In the genomic region with DNA sequence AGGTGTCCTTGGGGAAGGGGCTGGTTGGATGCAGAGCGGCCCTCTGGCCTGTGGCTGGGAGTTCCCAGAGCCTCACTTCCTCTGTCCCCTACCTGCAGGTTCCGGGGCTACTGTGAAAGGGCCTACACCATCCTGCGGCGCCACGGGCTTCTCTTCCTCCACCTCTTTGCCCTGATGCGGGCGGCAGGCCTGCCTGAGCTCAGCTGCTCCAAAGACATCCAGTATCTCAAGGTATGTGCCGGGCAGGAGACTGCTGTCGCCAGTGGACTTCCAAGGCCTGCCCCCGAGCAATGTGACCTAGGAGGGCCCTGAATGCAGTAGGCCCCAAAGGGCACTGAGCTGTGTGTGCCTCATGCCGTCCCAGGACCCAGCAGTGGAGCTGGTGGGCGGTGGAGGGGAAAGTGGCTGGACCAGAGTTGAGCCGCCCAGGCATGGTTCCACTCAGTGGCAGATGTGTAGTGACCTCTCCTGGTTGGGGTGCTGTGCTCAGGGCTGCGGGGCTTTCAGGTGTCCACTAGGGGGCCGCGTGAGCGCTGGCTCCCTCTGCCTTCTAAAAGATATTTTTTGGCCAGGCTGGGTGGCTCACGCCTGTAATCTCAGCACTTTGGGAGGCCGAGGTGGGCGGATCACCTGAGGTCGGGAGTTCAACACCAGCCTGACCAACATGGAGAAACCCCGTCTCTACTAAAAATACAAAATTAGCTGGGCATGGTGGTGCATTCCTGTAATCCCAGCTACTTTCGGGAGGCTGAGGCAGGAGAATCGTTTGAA, we compare ENCODE assay signal across 8 cellular contexts.
A peak's percentile ranks its signal among the peaks of the same experiment; 100 is the strongest.
DNase-seq lines count a peak whose midpoint lies in the region; ATAC-seq and FAIRE-seq lines count a peak whose summit lies in the region.

No MANE protein-coding gene starts in this region.

- H2AFZ ChIP-seq in trophoblast cell (ENCODE audit: insufficient read depth, low read length, poor library complexity): no peak overlapping the region

- no peaks in the 10 kb centered on the region for H3K27me3 ChIP-seq in trophoblast cell (ENCODE audit: insufficient read depth, low read length)

- H3K23ac ChIP-seq in trophoblast cell (ENCODE audit: low read length): no peak overlapping the region

- H3K79me2 ChIP-seq in trophoblast cell (ENCODE audit: control insufficient read depth, insufficient read depth, low read length, poor library complexity): no peaks in the 10 kb centered on the region

- H3K27ac ChIP-seq in trophoblast cell (ENCODE audit: low read depth, low read length): no peak overlapping the region

- H4K12ac ChIP-seq in trophoblast cell (ENCODE audit: low read depth, low read length): no peak overlapping the region

- peak; percentile 73 for ATAC-seq in HG03432 (IDR thresholded peaks at IDR 0.05; ENCODE audit: unreplicated experiment)

- DNase-seq in GM03348 (ENCODE audit: low spot score): peak; percentile 89
- DNase-seq in RCC 7860 (ENCODE audit: low spot score): peak; percentile 50
- peak; percentile 62 for DNase-seq in activated T-helper 1 cell treated with Interleukin-2 at 50 U/mL for 16 hours (ENCODE audit: low read depth)
- DNase-seq in fibroblast of peridontal ligament (ENCODE audit: extremely low read depth): peak; percentile 43
- DNase-seq in trophoblast cell: peak; percentile 61 to 83
- no peak for DNase-seq in occipital lobe (lab: John Stamatoyannopoulos, UW)
- no peak for DNase-seq in pons (ENCODE audit: low spot score)

- no peak for FAIRE-seq in RCC 7860 (lab: Jason Lieb, UNC)

- H2BK5ac ChIP-seq in trophoblast cell (ENCODE audit: low read depth, low read length, poor library complexity): no peak overlapping the region

- H4K8ac ChIP-seq in trophoblast cell (ENCODE audit: low read depth, low read length): no peak overlapping the region

- peaks cover 11 to 12% of the 10 kb centered on the region in 2 experiments for H3K36me3 ChIP-seq in trophoblast cell (ENCODE audit: control insufficient read depth in 1 of 2, insufficient read depth in 2 of 2, low read length in 2 of 2)

- H3K4me1 ChIP-seq in trophoblast cell (ENCODE audit: control insufficient read depth in 1 of 2, insufficient read depth in 2 of 2, low read length in 2 of 2): no peaks in the 10 kb centered on the region

- no CpG with 5 or more reads among the region's 24 CpGs for WGBS in trophoblast cell (ENCODE audit: extremely low coverage, insufficient coverage, insufficient read length)

- no peaks in the 10 kb centered on the region for H3K79me1 ChIP-seq in trophoblast cell (ENCODE audit: low read length)

- no peak overlapping the region for H4K91ac ChIP-seq in trophoblast cell (ENCODE audit: low read depth, low read length)

- no peak overlapping the region for H3K4me2 ChIP-seq in trophoblast cell (ENCODE audit: low read length)

- H2BK120ac ChIP-seq in trophoblast cell (ENCODE audit: insufficient read depth, low read length, poor library complexity): no peak overlapping the region

- H3K9ac ChIP-seq in trophoblast cell (ENCODE audit: low read length): no peak overlapping the region

- no peak overlapping the region for H2BK12ac ChIP-seq in trophoblast cell (ENCODE audit: low read length)

- H3K4me3 ChIP-seq in trophoblast cell (ENCODE audit: low read depth, low read length): no peak overlapping the region

- no peak overlapping the region for H3K4ac ChIP-seq in trophoblast cell (ENCODE audit: low read depth, low read length)

- H3K14ac ChIP-seq in trophoblast cell (ENCODE audit: low read length): no peak overlapping the region

- H3K9me3 ChIP-seq in trophoblast cell (ENCODE audit: insufficient read depth, low read depth, low read length): peaks cover 12% of the 10 kb centered on the region

- H3K18ac ChIP-seq in trophoblast cell (ENCODE audit: low read length): no peak overlapping the region

- no peak overlapping the region for H2AK5ac ChIP-seq in trophoblast cell (ENCODE audit: low read length)

Comparison
In these comparisons a context has a peak if more than half of its experiments do, and no peak if none do; other contexts are left out.
1. DNase-seq: peak in GM03348 (single experiment), RCC 7860 (single experiment), activated T-helper 1 cell treated with Interleukin-2 at 50 U/mL for 16 hours (single experiment), fibroblast of peridontal ligament (single experiment) and trophoblast cell (2 of 2); none in occipital lobe (single experiment) and pons (single experiment).